In genomic region chr6:37499433-37500293, GRCh38 we compare ENCODE assay signal across 1 cellular context.
TF ChIP-seq lines count a peak whose summit lies in the region.

Gene CCDC167, minus strand, starts transcription at chr6:37499893. Its CDS starts 30 bp downstream, at chr6:37499863.

TF ChIP-seq in HepG2, 621 proteins besides CTCF, POLR2A, EP300 and RAD21 (continued from another document and continues in another):
- TF ChIP-seq MNT (IDR thresholded peaks at IDR 0.05) (no peak), ZNF12 (CRISPR knock-in tag; IDR thresholded peaks at IDR 0.05) (no peak), ZNF331 (CRISPR knock-in tag; IDR thresholded peaks at IDR 0.05) (peak; percentile 45; the same call in 1 of the 2 replicates), MAFF (IDR thresholded peaks at IDR 0.05; ENCODE audit: low read depth, low read length) (peak; percentile 1; the same call in 1 of the 2 replicates), ELF4 (CRISPR knock-in tag; IDR thresholded peaks at IDR 0.05; ENCODE audit: borderline replicate concordance) (no peak; the same call in 1 of the 2 replicates), MIER2 (CRISPR knock-in tag; IDR thresholded peaks at IDR 0.05) (peak; percentile 47; the same call in 1 of the 2 replicates), ZNF367 (CRISPR knock-in tag; IDR thresholded peaks at IDR 0.05; ENCODE audit: borderline replicate concordance) (no peak), KLF12 (CRISPR knock-in tag; IDR thresholded peaks at IDR 0.05; ENCODE audit: borderline replicate concordance) (no peak), PRMT3 (CRISPR knock-in tag; IDR thresholded peaks at IDR 0.05; ENCODE audit: borderline replicate concordance, low read depth) (no peak), STAT6 (CRISPR knock-in tag; IDR thresholded peaks at IDR 0.05; ENCODE audit: borderline replicate concordance) (no peak), RARA (CRISPR knock-in tag; IDR thresholded peaks at IDR 0.05) (no peak), TBX3 (IDR thresholded peaks at IDR 0.05; ENCODE audit: borderline replicate concordance) (no peak; the same call in 1 of the 2 replicates), SRSF9 (IDR thresholded peaks at IDR 0.05; ENCODE audit: borderline replicate concordance, insufficient read depth, low read depth, low read length, poor library complexity, severe bottlenecking) (no peak), MAFG (CRISPR knock-in tag; IDR thresholded peaks at IDR 0.05) (no peak), ZNF33B (CRISPR knock-in tag; IDR thresholded peaks at IDR 0.05) (no peak), ZNF432 (CRISPR knock-in tag; IDR thresholded peaks at IDR 0.05; ENCODE audit: borderline replicate concordance) (no peak), ZNF513 (CRISPR knock-in tag; conservative IDR thresholded peaks at IDR 0.05) (no peak), IKZF1 (IDR thresholded peaks at IDR 0.05) (no peak), TCF12 (IDR thresholded peaks at IDR 0.05) (no peak), TCF12 (CRISPR knock-in tag; IDR thresholded peaks at IDR 0.05) (0 out of 2 replicates have a peak, but pooled peaks have one; percentile 18), DMAP1 (CRISPR knock-in tag; IDR thresholded peaks at IDR 0.05) (peak; percentile 78), TRAFD1 (CRISPR knock-in tag; IDR thresholded peaks at IDR 0.05; ENCODE audit: borderline replicate concordance) (no peak), ZNF232 (CRISPR knock-in tag; IDR thresholded peaks at IDR 0.05; ENCODE audit: borderline replicate concordance) (no peak), EZH2 (conservative IDR thresholded peaks at IDR 0.05; ENCODE audit: low read depth, low read length) (no peak), NKX3-1 (CRISPR knock-in tag; IDR thresholded peaks at IDR 0.05) (0 out of 2 replicates have a peak, but pooled peaks have one; percentile 55), ZNF124 (CRISPR knock-in tag; IDR thresholded peaks at IDR 0.05) (no peak), HBP1 (CRISPR knock-in tag; IDR thresholded peaks at IDR 0.05; ENCODE audit: low read depth) (no peak; the same call in 1 of the 2 replicates), ZNF383 (CRISPR knock-in tag; IDR thresholded peaks at IDR 0.05; ENCODE audit: borderline replicate concordance) (no peak), ATF2 (CRISPR knock-in tag; IDR thresholded peaks at IDR 0.05) (no peak; the same call in 1 of the 2 replicates), PTBP1 (IDR thresholded peaks at IDR 0.05; ENCODE audit: low read depth, low read length, poor library complexity, severe bottlenecking) (peak; percentile 35), ZNF224 (CRISPR knock-in tag; IDR thresholded peaks at IDR 0.05) (peak; percentile 59; the same call in 1 of the 2 replicates), NRL (CRISPR knock-in tag; IDR thresholded peaks at IDR 0.05; ENCODE audit: borderline replicate concordance) (peak; percentile 85), FLYWCH1 (CRISPR knock-in tag; IDR thresholded peaks at IDR 0.05) (no peak), FIP1L1 (IDR thresholded peaks at IDR 0.05; ENCODE audit: borderline replicate concordance, insufficient read depth, low read depth, low read length) (no peak), ZNF788 (CRISPR knock-in tag; IDR thresholded peaks at IDR 0.05; ENCODE audit: borderline replicate concordance) (peak; percentile 76; the same call in 1 of the 2 replicates), BRD4 (CRISPR knock-in tag; IDR thresholded peaks at IDR 0.05) (no peak), FOXK2 (IDR thresholded peaks at IDR 0.05) (peak; percentile 34; the same call in 1 of the 2 replicates), CBFB (CRISPR knock-in tag; IDR thresholded peaks at IDR 0.05) (no peak), SETDB1 (CRISPR knock-in tag; IDR thresholded peaks at IDR 0.05; ENCODE audit: borderline replicate concordance) (no peak), YEATS4 (CRISPR knock-in tag; IDR thresholded peaks at IDR 0.05; ENCODE audit: borderline replicate concordance) (no peak; the same call in 1 of the 2 replicates), ZNF768 (CRISPR knock-in tag; IDR thresholded peaks at IDR 0.05) (no peak; the same call in 1 of the 2 replicates), GTF2F1 (IDR thresholded peaks at IDR 0.05; ENCODE audit: low read length) (no peak), LBX2 (CRISPR knock-in tag; IDR thresholded peaks at IDR 0.05; ENCODE audit: borderline replicate concordance) (no peak), FOXJ3 (CRISPR knock-in tag; IDR thresholded peaks at IDR 0.05; ENCODE audit: borderline replicate concordance) (no peak), SCMH1 (CRISPR knock-in tag; IDR thresholded peaks at IDR 0.05; ENCODE audit: borderline replicate concordance) (no peak), RXRA (CRISPR knock-in tag; IDR thresholded peaks at IDR 0.05) (no peak), ZNF670 (CRISPR knock-in tag; IDR thresholded peaks at IDR 0.05; ENCODE audit: borderline replicate concordance) (no peak), ZFYVE20 (CRISPR knock-in tag; IDR thresholded peaks at IDR 0.05; ENCODE audit: borderline replicate concordance, low read depth) (no peak), MEIS1 (CRISPR knock-in tag; IDR thresholded peaks at IDR 0.05; ENCODE audit: borderline replicate concordance) (no peak), AGO2 (optimal IDR thresholded peaks at IDR 0.05; ENCODE audit: low read depth, low read length) (no peak), ZBTB3 (CRISPR knock-in tag; IDR thresholded peaks at IDR 0.05; ENCODE audit: borderline replicate concordance, low read depth) (0 out of 2 replicates have a peak, but pooled peaks have one; percentile 34), ZNF615 (CRISPR knock-in tag; IDR thresholded peaks at IDR 0.05; ENCODE audit: borderline replicate concordance) (no peak), GRHL1 (CRISPR knock-in tag; conservative IDR thresholded peaks at IDR 0.05) (no peak), ZBTB37 (CRISPR knock-in tag; IDR thresholded peaks at IDR 0.05) (no peak), DRAP1 (CRISPR knock-in tag; IDR thresholded peaks at IDR 0.05) (0 out of 2 replicates have a peak, but pooled peaks have one; percentile 44), JDP2 (CRISPR knock-in tag; IDR thresholded peaks at IDR 0.05; ENCODE audit: borderline replicate concordance) (no peak), POGZ (CRISPR knock-in tag; IDR thresholded peaks at IDR 0.05) (peak; percentile 89), SIN3B (IDR thresholded peaks at IDR 0.05; ENCODE audit: low read length) (peak; percentile 74)
